In genomic region chr10:128722947-128723346, GRCh38 we compare ENCODE assay signal across 9 cellular contexts.
"Had no signal": no experiment of that assay in that cellular context is flagged by ENCODE, and none has a peak within 500 bp of the region (broad histone marks: within the 10 kb centered on the region; RNA-seq: fewer than 3 reads in every experiment).

No MANE protein-coding gene starts in this region.

- H3K36me3 ChIP-seq: HAP-1 had no signal

- ATAC-seq: HCT116, HepG2 had no signal

- H3K36me3 Mint-ChIP-seq: IgD-negative memory B cell had no signal

- H3K27ac Mint-ChIP-seq: HFFc6, IgD-negative memory B cell had no signal

- DNase-seq: GM23248, GOT3, HFFc6, KG1 had no signal

- H3K4me3 Mint-ChIP-seq: HFFc6, IgD-negative memory B cell had no signal

- H3K27ac ChIP-seq: GM23248, HL-60 had no signal

- H3K9me3 ChIP-seq: HAP-1 had no signal

- H3K9ac ChIP-seq: GM23248 had no signal

- H3K4me3 ChIP-seq: GM23248, HAP-1 had no signal

- H2AFZ ChIP-seq: GM23248 had no signal

- H3K4me1 ChIP-seq: HAP-1 had no signal
